1 cellular context compared by ENCODE assay signal in the genomic region with DNA sequence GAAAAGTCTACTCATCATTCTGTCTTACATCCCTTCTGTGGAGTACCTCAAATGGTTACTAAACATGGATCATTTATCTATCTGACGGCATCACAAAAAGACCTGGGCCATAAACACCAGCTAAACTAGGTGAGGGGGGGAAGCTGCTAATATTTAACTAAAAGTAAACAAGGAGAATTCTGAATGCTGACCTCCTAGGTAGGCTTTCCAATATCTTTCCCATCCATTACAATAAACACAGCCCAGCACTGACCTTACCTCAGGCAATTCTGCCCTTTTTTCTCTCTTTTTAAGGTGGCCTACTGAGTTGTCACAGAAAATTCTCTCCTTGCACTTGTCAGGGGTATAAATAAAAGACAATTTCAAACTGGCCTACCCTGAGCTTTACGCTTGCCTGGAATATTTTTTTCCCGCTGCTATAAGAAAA.
TF ChIP-seq lines count a peak whose summit lies in the region.

No MANE protein-coding gene starts in this region.

TF ChIP-seq in HepG2, 621 proteins besides CTCF, POLR2A, EP300 and RAD21 (continued from another document and continues in another):
- TF ChIP-seq ARHGAP35 (CRISPR knock-in tag; IDR thresholded peaks at IDR 0.05; ENCODE audit: borderline replicate concordance) (no peak), FOXP1 (IDR thresholded peaks at IDR 0.05) (no peak), FOXP1 (CRISPR knock-in tag; IDR thresholded peaks at IDR 0.05) (peak; percentile 84), CBX1 (IDR thresholded peaks at IDR 0.05; ENCODE audit: low read depth) (no peak), DR1 (CRISPR knock-in tag; IDR thresholded peaks at IDR 0.05) (no peak), TARDBP (CRISPR knock-in tag; IDR thresholded peaks at IDR 0.05) (peak; percentile 43; the same call in 1 of the 2 replicates), ZFP36L2 (CRISPR knock-in tag; IDR thresholded peaks at IDR 0.05) (no peak), ZNF441 (CRISPR knock-in tag; IDR thresholded peaks at IDR 0.05; ENCODE audit: borderline replicate concordance) (no peak), SP1 (IDR thresholded peaks at IDR 0.05) (no peak), SP1 (CRISPR knock-in tag; IDR thresholded peaks at IDR 0.05) (no peak), FOXA1 (IDR thresholded peaks at IDR 0.05) (peak; percentile 56; the same call in 1 of the 2 replicates), FOXA1 (CRISPR knock-in tag; IDR thresholded peaks at IDR 0.05) (peak; percentile 93), NCOA2 (CRISPR knock-in tag; IDR thresholded peaks at IDR 0.05) (peak; percentile 64; the same call in 1 of the 2 replicates), ZNF136 (CRISPR knock-in tag; IDR thresholded peaks at IDR 0.05; ENCODE audit: low read depth) (no peak), ZNF773 (CRISPR knock-in tag; IDR thresholded peaks at IDR 0.05; ENCODE audit: borderline replicate concordance) (no peak), KLF11 (CRISPR knock-in tag; IDR thresholded peaks at IDR 0.05) (no peak), SOX6 (IDR thresholded peaks at IDR 0.05) (no peak), SOX6 (CRISPR knock-in tag; IDR thresholded peaks at IDR 0.05) (peak; percentile 90), TOPORS (CRISPR knock-in tag; IDR thresholded peaks at IDR 0.05) (no peak), CBFB (CRISPR knock-in tag; IDR thresholded peaks at IDR 0.05) (no peak), ZSCAN30 (CRISPR knock-in tag; IDR thresholded peaks at IDR 0.05) (no peak), ADNP (CRISPR knock-in tag; IDR thresholded peaks at IDR 0.05) (no peak), ZFY (CRISPR knock-in tag; IDR thresholded peaks at IDR 0.05) (no peak; the same call in 1 of the 2 replicates), SOX13 (IDR thresholded peaks at IDR 0.05) (peak; percentile 20; the same call in 1 of the 2 replicates), SOX13 (CRISPR knock-in tag; conservative IDR thresholded peaks at IDR 0.05 in 1 of 2, IDR thresholded peaks at IDR 0.05 in 1 of 2) (peak in 1 of 2 experiments; percentile 80; a peak in 2 of 4 replicates), CEBPB (IDR thresholded peaks at IDR 0.05; ENCODE audit: borderline replicate concordance, low read depth, low read length) (no peak), ZNF326 (CRISPR knock-in tag; IDR thresholded peaks at IDR 0.05; ENCODE audit: borderline replicate concordance) (no peak), TEAD3 (CRISPR knock-in tag; optimal IDR thresholded peaks at IDR 0.05; ENCODE audit: borderline replicate concordance) (peak; percentile 30), ZMYM3 (CRISPR knock-in tag; IDR thresholded peaks at IDR 0.05) (no peak), ZNF749 (CRISPR knock-in tag; IDR thresholded peaks at IDR 0.05; ENCODE audit: borderline replicate concordance) (no peak), MIER2 (CRISPR knock-in tag; IDR thresholded peaks at IDR 0.05) (no peak), NFATC3 (CRISPR knock-in tag; IDR thresholded peaks at IDR 0.05) (no peak), FOXK1 (CRISPR knock-in tag; IDR thresholded peaks at IDR 0.05; ENCODE audit: borderline replicate concordance, low read depth) (peak; percentile 58; the same call in 1 of the 2 replicates), REXO4 (CRISPR knock-in tag; IDR thresholded peaks at IDR 0.05; ENCODE audit: borderline replicate concordance) (no peak), ZFP90 (CRISPR knock-in tag; IDR thresholded peaks at IDR 0.05; ENCODE audit: borderline replicate concordance) (no peak), MBD4 (IDR thresholded peaks at IDR 0.05; ENCODE audit: borderline replicate concordance, low read length) (no peak), EED (CRISPR knock-in tag; IDR thresholded peaks at IDR 0.05) (no peak), ZSCAN31 (CRISPR knock-in tag; IDR thresholded peaks at IDR 0.05; ENCODE audit: low read depth) (no peak), MXI1 (IDR thresholded peaks at IDR 0.05; ENCODE audit: borderline replicate concordance, low read depth, low read length) (peak; percentile 20; the same call in 1 of the 3 replicates), ZMYM4 (CRISPR knock-in tag; IDR thresholded peaks at IDR 0.05) (peak; percentile 28; the same call in 1 of the 2 replicates), ZNF878 (CRISPR knock-in tag; IDR thresholded peaks at IDR 0.05) (no peak), ZNF614 (CRISPR knock-in tag; IDR thresholded peaks at IDR 0.05; ENCODE audit: borderline replicate concordance) (no peak), HNF4G (IDR thresholded peaks at IDR 0.05; ENCODE audit: borderline replicate concordance, low read depth, low read length) (peak; percentile 42; the same call in 1 of the 2 replicates), HNF4G (CRISPR knock-in tag; IDR thresholded peaks at IDR 0.05; ENCODE audit: borderline replicate concordance, low read depth) (no peak), TBL1XR1 (IDR thresholded peaks at IDR 0.05; ENCODE audit: borderline replicate concordance, low read length, partially characterized antibody) (peak; percentile 25), SATB2 (CRISPR knock-in tag; IDR thresholded peaks at IDR 0.05) (no peak), SMARCE1 (IDR thresholded peaks at IDR 0.05; ENCODE audit: borderline replicate concordance) (no peak), ZNF569 (CRISPR knock-in tag; IDR thresholded peaks at IDR 0.05; ENCODE audit: borderline replicate concordance) (no peak), MEIS1 (CRISPR knock-in tag; IDR thresholded peaks at IDR 0.05; ENCODE audit: borderline replicate concordance) (no peak), CCDC6 (CRISPR knock-in tag; IDR thresholded peaks at IDR 0.05) (no peak), CHD2 (IDR thresholded peaks at IDR 0.05; ENCODE audit: low read depth, low read length) (no peak), ZMAT3 (CRISPR knock-in tag; conservative IDR thresholded peaks at IDR 0.05) (no peak), RXRB (CRISPR knock-in tag; IDR thresholded peaks at IDR 0.05; ENCODE audit: borderline replicate concordance) (peak; percentile 81), GABPB1 (CRISPR knock-in tag; IDR thresholded peaks at IDR 0.05) (no peak), ASH2L (IDR thresholded peaks at IDR 0.05; ENCODE audit: insufficient read length, low read depth, low read length) (peak; percentile 95), POLR2G (IDR thresholded peaks at IDR 0.05; ENCODE audit: low read depth, low read length) (no peak)
- TF ChIP-seq, protein P1, sequence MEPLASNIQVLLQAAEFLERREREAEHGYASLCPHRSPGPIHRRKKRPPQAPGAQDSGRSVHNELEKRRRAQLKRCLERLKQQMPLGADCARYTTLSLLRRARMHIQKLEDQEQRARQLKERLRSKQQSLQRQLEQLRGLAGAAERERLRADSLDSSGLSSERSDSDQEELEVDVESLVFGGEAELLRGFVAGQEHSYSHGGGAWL (CRISPR knock-in tag; IDR thresholded peaks at IDR 0.05), result no peak
- TF ChIP-seq, protein P2, sequence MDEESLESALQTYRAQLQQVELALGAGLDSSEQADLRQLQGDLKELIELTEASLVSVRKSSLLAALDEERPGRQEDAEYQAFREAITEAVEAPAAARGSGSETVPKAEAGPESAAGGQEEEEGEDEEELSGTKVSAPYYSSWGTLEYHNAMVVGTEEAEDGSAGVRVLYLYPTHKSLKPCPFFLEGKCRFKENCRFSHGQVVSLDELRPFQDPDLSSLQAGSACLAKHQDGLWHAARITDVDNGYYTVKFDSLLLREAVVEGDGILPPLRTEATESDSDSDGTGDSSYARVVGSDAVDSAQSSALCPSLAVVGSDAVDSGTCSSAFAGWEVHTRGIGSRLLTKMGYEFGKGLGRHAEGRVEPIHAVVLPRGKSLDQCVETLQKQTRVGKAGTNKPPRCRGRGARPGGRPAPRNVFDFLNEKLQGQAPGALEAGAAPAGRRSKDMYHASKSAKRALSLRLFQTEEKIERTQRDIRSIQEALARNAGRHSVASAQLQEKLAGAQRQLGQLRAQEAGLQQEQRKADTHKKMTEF (CRISPR knock-in tag; IDR thresholded peaks at IDR 0.05), result no peak; the same call in 1 of the 2 replicates
- TF ChIP-seq, protein P3, sequence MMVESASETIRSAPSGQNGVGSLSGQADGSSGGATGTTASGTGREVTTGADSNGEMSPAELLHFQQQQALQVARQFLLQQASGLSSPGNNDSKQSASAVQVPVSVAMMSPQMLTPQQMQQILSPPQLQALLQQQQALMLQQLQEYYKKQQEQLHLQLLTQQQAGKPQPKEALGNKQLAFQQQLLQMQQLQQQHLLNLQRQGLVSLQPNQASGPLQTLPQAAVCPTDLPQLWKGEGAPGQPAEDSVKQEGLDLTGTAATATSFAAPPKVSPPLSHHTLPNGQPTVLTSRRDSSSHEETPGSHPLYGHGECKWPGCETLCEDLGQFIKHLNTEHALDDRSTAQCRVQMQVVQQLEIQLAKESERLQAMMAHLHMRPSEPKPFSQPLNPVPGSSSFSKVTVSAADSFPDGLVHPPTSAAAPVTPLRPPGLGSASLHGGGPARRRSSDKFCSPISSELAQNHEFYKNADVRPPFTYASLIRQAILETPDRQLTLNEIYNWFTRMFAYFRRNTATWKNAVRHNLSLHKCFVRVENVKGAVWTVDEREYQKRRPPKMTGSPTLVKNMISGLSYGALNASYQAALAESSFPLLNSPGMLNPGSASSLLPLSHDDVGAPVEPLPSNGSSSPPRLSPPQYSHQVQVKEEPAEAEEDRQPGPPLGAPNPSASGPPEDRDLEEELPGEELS (CRISPR knock-in tag; IDR thresholded peaks at IDR 0.05), result peak; percentile 78
- TF ChIP-seq, protein P4, sequence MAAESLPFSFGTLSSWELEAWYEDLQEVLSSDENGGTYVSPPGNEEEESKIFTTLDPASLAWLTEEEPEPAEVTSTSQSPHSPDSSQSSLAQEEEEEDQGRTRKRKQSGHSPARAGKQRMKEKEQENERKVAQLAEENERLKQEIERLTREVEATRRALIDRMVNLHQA (CRISPR knock-in tag; IDR thresholded peaks at IDR 0.05), result no peak
- TF ChIP-seq, protein P5, sequence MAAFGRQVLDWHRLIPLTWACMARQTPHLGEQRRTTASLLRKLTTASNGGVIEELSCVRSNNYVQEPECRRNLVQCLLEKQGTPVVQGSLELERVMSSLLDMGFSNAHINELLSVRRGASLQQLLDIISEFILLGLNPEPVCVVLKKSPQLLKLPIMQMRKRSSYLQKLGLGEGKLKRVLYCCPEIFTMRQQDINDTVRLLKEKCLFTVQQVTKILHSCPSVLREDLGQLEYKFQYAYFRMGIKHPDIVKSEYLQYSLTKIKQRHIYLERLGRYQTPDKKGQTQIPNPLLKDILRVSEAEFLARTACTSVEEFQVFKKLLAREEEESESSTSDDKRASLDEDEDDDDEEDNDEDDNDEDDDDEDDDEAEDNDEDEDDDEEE (CRISPR knock-in tag; IDR thresholded peaks at IDR 0.05), result no peak
- TF ChIP-seq, protein P6, sequence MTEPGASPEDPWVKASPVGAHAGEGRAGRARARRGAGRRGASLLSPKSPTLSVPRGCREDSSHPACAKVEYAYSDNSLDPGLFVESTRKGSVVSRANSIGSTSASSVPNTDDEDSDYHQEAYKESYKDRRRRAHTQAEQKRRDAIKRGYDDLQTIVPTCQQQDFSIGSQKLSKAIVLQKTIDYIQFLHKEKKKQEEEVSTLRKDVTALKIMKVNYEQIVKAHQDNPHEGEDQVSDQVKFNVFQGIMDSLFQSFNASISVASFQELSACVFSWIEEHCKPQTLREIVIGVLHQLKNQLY (CRISPR knock-in tag; IDR thresholded peaks at IDR 0.05), result no peak
- TF ChIP-seq, protein P7, sequence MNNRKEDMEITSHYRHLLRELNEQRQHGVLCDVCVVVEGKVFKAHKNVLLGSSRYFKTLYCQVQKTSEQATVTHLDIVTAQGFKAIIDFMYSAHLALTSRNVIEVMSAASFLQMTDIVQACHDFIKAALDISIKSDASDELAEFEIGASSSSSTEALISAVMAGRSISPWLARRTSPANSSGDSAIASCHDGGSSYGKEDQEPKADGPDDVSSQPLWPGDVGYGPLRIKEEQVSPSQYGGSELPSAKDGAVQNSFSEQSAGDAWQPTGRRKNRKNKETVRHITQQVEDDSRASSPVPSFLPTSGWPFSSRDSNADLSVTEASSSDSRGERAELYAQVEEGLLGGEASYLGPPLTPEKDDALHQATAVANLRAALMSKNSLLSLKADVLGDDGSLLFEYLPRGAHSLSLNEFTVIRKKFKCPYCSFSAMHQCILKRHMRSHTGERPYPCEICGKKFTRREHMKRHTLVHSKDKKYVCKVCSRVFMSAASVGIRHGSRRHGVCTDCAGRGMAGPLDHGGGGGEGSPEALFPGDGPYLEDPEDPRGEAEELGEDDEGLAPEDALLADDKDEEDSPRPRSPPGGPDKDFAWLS (CRISPR knock-in tag; IDR thresholded peaks at IDR 0.05; ENCODE audit: borderline replicate concordance), result no peak
- TF ChIP-seq, protein P8, sequence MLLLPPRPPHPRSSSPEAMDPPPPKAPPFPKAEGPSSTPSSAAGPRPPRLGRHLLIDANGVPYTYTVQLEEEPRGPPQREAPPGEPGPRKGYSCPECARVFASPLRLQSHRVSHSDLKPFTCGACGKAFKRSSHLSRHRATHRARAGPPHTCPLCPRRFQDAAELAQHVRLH (CRISPR knock-in tag; IDR thresholded peaks at IDR 0.05; ENCODE audit: borderline replicate concordance, low read depth), result no peak; the same call in 1 of the 2 replicates
- TF ChIP-seq, protein P9, sequence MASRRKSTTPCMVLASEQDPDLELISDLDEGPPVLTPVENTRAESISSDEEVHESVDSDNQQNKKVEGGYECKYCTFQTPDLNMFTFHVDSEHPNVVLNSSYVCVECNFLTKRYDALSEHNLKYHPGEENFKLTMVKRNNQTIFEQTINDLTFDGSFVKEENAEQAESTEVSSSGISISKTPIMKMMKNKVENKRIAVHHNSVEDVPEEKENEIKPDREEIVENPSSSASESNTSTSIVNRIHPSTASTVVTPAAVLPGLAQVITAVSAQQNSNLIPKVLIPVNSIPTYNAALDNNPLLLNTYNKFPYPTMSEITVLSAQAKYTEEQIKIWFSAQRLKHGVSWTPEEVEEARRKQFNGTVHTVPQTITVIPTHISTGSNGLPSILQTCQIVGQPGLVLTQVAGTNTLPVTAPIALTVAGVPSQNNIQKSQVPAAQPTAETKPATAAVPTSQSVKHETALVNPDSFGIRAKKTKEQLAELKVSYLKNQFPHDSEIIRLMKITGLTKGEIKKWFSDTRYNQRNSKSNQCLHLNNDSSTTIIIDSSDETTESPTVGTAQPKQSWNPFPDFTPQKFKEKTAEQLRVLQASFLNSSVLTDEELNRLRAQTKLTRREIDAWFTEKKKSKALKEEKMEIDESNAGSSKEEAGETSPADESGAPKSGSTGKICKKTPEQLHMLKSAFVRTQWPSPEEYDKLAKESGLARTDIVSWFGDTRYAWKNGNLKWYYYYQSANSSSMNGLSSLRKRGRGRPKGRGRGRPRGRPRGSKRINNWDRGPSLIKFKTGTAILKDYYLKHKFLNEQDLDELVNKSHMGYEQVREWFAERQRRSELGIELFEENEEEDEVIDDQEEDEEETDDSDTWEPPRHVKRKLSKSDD (CRISPR knock-in tag; IDR thresholded peaks at IDR 0.05; ENCODE audit: low read depth), result no peak
- TF ChIP-seq, protein P10, sequence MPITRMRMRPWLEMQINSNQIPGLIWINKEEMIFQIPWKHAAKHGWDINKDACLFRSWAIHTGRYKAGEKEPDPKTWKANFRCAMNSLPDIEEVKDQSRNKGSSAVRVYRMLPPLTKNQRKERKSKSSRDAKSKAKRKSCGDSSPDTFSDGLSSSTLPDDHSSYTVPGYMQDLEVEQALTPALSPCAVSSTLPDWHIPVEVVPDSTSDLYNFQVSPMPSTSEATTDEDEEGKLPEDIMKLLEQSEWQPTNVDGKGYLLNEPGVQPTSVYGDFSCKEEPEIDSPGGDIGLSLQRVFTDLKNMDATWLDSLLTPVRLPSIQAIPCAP (CRISPR knock-in tag; IDR thresholded peaks at IDR 0.05; ENCODE audit: low read depth), result no peak
